11 cellular contexts compared by ENCODE assay signal in the genomic region with DNA sequence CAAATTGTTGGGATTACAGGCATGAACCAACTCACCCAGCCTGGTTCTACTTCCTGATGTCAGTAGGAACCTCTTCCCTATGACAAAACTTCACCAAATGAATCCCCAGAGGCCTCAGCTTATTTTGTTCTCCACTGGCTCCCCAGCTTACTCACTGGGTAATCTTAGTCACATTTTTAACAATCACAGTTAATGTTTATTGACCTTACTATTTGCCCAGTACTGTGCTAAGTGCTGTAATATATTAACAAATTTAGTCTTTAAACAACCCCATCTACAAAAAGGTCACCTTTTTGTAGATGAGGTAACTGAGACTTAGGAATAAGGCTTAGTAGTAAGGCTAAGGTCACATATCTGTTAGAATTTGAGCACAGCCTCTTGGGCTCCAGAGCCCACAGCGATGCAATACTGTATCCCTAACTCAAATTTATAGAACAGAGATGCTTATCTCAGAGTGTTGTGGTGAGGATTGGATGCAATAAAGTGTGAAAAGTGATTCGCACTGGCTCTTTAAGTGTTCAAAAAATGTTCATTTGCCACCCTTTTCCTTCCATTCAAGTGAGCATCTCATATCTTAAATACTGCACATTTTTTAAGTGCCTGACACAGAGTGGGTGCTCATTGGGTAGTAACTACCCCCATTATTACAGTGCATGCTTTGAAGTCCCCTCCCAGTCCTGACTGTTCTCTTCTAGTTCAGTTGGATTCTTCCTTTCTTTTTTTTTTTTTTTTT.
DNase-seq lines count a peak whose midpoint lies in the region; ATAC-seq lines count a peak whose summit lies in the region.
"Had no signal": no experiment of that assay in that cellular context is flagged by ENCODE, and none has a peak within 500 bp of the region (broad histone marks: within the 10 kb centered on the region; RNA-seq: fewer than 3 reads in every experiment).

No MANE protein-coding gene starts in this region.

- intact Hi-C loops in posterior vena cava (cut with DNase I), result loop anchor here (10.0 kb wide), 2 partner anchors 54 to 324 kb away; no protein-coding TSS in a partner anchor

- DNase-seq in AG20443 (ENCODE audit: low spot score), result peak; percentile 37
- peak; percentile 22 for DNase-seq in astrocyte of the hippocampus (ENCODE audit: low read depth, low spot score)
- DNase-seq in kidney glomerular epithelial cell (lab: John Stamatoyannopoulos, UW), result peak; percentile 43
- no peak for DNase-seq in amniotic stem cell (lab: John Stamatoyannopoulos, UW)
- DNase-seq in COLO829 (ENCODE audit: low spot score), result no peak
- no peak for DNase-seq in hippocampal formation (lab: John Stamatoyannopoulos, UW)
- no peak for DNase-seq in posterior vena cava (ENCODE audit: low spot score)
- DNase-seq: psoas muscle; stimulated activated CD4-positive, alpha-beta T cell treated with anti-CD3 and anti-CD28 coated beads, Interleukin-4, amount 100 ng/mL, for 1 hour; stomach had no signal

- ATAC-seq in HG03378 (IDR thresholded peaks at IDR 0.05; ENCODE audit: unreplicated experiment), result peak; percentile 62
- ATAC-seq: psoas muscle had no signal

Comparison
In these comparisons a context has a peak if more than half of its experiments do, and no peak if none do; other contexts are left out.
1. DNase-seq: peak in AG20443 (single experiment), astrocyte of the hippocampus (single experiment) and kidney glomerular epithelial cell (single experiment); none in amniotic stem cell (single experiment), COLO829 (single experiment), hippocampal formation (0 of 2) and posterior vena cava (single experiment).